ENCODE assay signal across 28 cellular contexts in genomic region chr3:45280227-45280626, GRCh38. TPM values are rescaled to one million over a fixed set of nuclear protein-coding genes. Genes with fewer than 3 reads are reported as not detected.
"Had no signal": no experiment of that assay in that cellular context is flagged by ENCODE, and none has a peak within 500 bp of the region (broad histone marks: within the 10 kb centered on the region; RNA-seq: fewer than 3 reads in every experiment).

No MANE protein-coding gene starts in this region.

- H3K27me3 ChIP-seq: gastrocnemius medialis, left lung, neural progenitor cell, right atrium auricular region, thyroid gland, vagina had no signal

- H3K4me2 ChIP-seq: hepatocyte, neural progenitor cell, smooth muscle cell had no signal

- H3K9me3 Mint-ChIP-seq: effector memory CD8-positive, alpha-beta T cell had no signal

- ATAC-seq: effector memory CD8-positive, alpha-beta T cell; gastrocnemius medialis; heart left ventricle; left cardiac atrium; left lung; naive thymus-derived CD4-positive, alpha-beta T cell; sciatic nerve; stimulated activated effector memory CD8-positive, alpha-beta T cell treated with anti-CD3 and anti-CD28 coated beads, Interleukin-12 subunit alpha, Interleukin-12 subunit beta, amount 100 ng/mL, for 72 hours had no signal

- H3K4me3 ChIP-seq: esophagus squamous epithelium, gastrocnemius medialis, heart left ventricle, hepatocyte, left lung, neural progenitor cell, prostate gland, right atrium auricular region, smooth muscle cell, stomach, thyroid gland, vagina had no signal

- FAIRE-seq: islet of Langerhans had no signal

- H3K4me1 ChIP-seq: esophagus squamous epithelium, gastrocnemius medialis, heart left ventricle, left lung, neural progenitor cell, prostate gland, right atrium auricular region, stomach, thyroid gland, vagina had no signal

- H3K9ac ChIP-seq: neural progenitor cell had no signal

- H3K9me3 ChIP-seq: prostate gland, thyroid gland, vagina had no signal

- H3K36me3 Mint-ChIP-seq: neural progenitor cell; stimulated activated effector memory CD8-positive, alpha-beta T cell treated with anti-CD3 and anti-CD28 coated beads, Interleukin-12 subunit alpha, Interleukin-12 subunit beta, amount 100 ng/mL, for 72 hours had no signal

- DNase-seq: cortex of kidney; effector memory CD8-positive, alpha-beta T cell; erythroblast; esophagus squamous epithelium; gastrocnemius medialis; heart left ventricle; left cardiac atrium; left lung; mesendoderm; midbrain; naive thymus-derived CD4-positive, alpha-beta T cell; stimulated activated CD4-positive, alpha-beta T cell treated with anti-CD3 and anti-CD28 coated beads, Interleukin-12 subunit alpha, Interleukin-12 subunit beta, amount 100 ng/mL, for 4 hours; stimulated activated CD4-positive, alpha-beta T cell treated with anti-CD3 and anti-CD28 coated beads, Interleukin-1b, Interleukin-23, amount 100 ng/mL, for 48 hours; stimulated activated CD4-positive, alpha-beta T cell treated with anti-CD3 and anti-CD28 coated beads, Interleukin-4, amount 100 ng/mL, for 24 hours; stimulated activated naive CD4-positive, alpha-beta T cell treated with Interleukin-2 at 50 U/mL for 16 hours; stomach; thyroid gland; trophoblast cell had no signal

- H3K4me3 Mint-ChIP-seq: effector memory CD8-positive, alpha-beta T cell; naive thymus-derived CD4-positive, alpha-beta T cell; nephron; neural progenitor cell; stimulated activated effector memory CD8-positive, alpha-beta T cell treated with anti-CD3 and anti-CD28 coated beads, Interleukin-12 subunit alpha, Interleukin-12 subunit beta, amount 100 ng/mL, for 72 hours had no signal

- H3K27ac ChIP-seq: esophagus squamous epithelium, gastrocnemius medialis, heart left ventricle, hepatocyte, left lung, neural progenitor cell, prostate gland, right atrium auricular region, stomach, thyroid gland, vagina had no signal

- H3K36me3 ChIP-seq: esophagus squamous epithelium, gastrocnemius medialis, heart left ventricle, left lung, neural progenitor cell, prostate gland, right atrium auricular region, stomach, thyroid gland, vagina had no signal

- H3K4me1 Mint-ChIP-seq: naive thymus-derived CD4-positive, alpha-beta T cell; nephron; neural progenitor cell; stimulated activated effector memory CD8-positive, alpha-beta T cell treated with anti-CD3 and anti-CD28 coated beads, Interleukin-12 subunit alpha, Interleukin-12 subunit beta, amount 100 ng/mL, for 72 hours had no signal

- H2AFZ ChIP-seq: hepatocyte, neural progenitor cell had no signal

- H3K27ac Mint-ChIP-seq: effector memory CD8-positive, alpha-beta T cell; naive thymus-derived CD4-positive, alpha-beta T cell; nephron; neural progenitor cell; stimulated activated effector memory CD8-positive, alpha-beta T cell treated with anti-CD3 and anti-CD28 coated beads, Interleukin-12 subunit alpha, Interleukin-12 subunit beta, amount 100 ng/mL, for 72 hours had no signal

- H3K79me2 ChIP-seq: hepatocyte had no signal

RNA-seq across cellular contexts. Expression of gene TMEM158, which starts 54.1 kb away (rescaled TPM):
- total RNA-seq: right atrium auricular region had no signal
- polyA plus RNA-seq: naive thymus-derived CD4-positive, alpha-beta T cell had no signal
